ENCODE assay signal across 19 cellular contexts in genomic region chr1:246068619-246069509, GRCh38.
DNase-seq lines count a peak whose midpoint lies in the region; TF ChIP-seq lines count a peak whose summit lies in the region.
"Had no signal": no experiment of that assay in that cellular context is flagged by ENCODE, and none has a peak within 500 bp of the region (broad histone marks: within the 10 kb centered on the region; RNA-seq: fewer than 3 reads in every experiment).

No MANE protein-coding gene starts in this region.

- H3K4me3 Mint-ChIP-seq in MCF 10A (ENCODE audit: unreplicated experiment), result no peak overlapping the region
- H3K4me3 Mint-ChIP-seq: HFFc6 had no signal

- no peaks in the 10 kb centered on the region for H3K27me3 ChIP-seq in mammary epithelial cell (ENCODE audit: insufficient read depth, low read length)
- H3K27me3 ChIP-seq in hepatocyte, result no peaks in the 10 kb centered on the region

- CTCF ChIA-PET in mammary epithelial cell (lab: Charles Lee; ENCODE audit: low non-redundant PET), result no interaction called here
- CTCF ChIA-PET in MCF 10A (lab: Yijun Ruan, JAX), result interaction anchor here (0.5 to 1.2 kb wide), 2 partner anchors 211 to 362 kb away, joined by 4 to 7 read pairs; no protein-coding TSS in a partner anchor

- BruUV-seq in mammary epithelial cell (replicated peaks; lab: Mats Ljungman, UMichigan) (no TSS peak), MCF 10A (replicated peaks; lab: Mats Ljungman, UMichigan) (no TSS peak)

- H4K20me1 ChIP-seq in mammary epithelial cell (ENCODE audit: insufficient read depth, low read length), result no peaks in the 10 kb centered on the region
- no peaks in the 10 kb centered on the region for H4K20me1 ChIP-seq in hepatocyte (ENCODE audit: insufficient read depth, poor library complexity, severe bottlenecking)

- WGBS in mammary epithelial cell (ENCODE audit: low coverage, missing lambda C conversion rate), result 89% methylated on average over 7 of the region's 7 CpGs
- 82% methylated on average over 7 of the region's 7 CpGs for WGBS in hepatocyte (ENCODE audit: low lambda C conversion rate, missing lambda C conversion rate)

- H3K27ac Mint-ChIP-seq in MCF 10A (ENCODE audit: low read depth, unreplicated experiment), result no peak overlapping the region

- POLR2A ChIA-PET in MCF 10A (lab: Yijun Ruan, JAX), result interaction anchor here (0.6 to 0.7 kb wide), 2 partner anchors 9 to 34 kb away, joined by 3 read pairs; no protein-coding TSS in a partner anchor

- TF ChIP-seq CTCF in mammary epithelial cell (conservative IDR thresholded peaks at IDR 0.05 in 1 of 2, IDR thresholded peaks at IDR 0.05 in 1 of 2; ENCODE audit: extremely low read depth in 1 of 2, insufficient read depth in 1 of 2, low read depth in 1 of 2, low read length in 2 of 2), result no peak
- TF ChIP-seq CTCF in MCF 10A (IDR thresholded peaks at IDR 0.05; ENCODE audit: unreplicated experiment), result no peak
- no peak for TF ChIP-seq CTCF in hepatocyte (IDR thresholded peaks at IDR 0.05; ENCODE audit: poor library complexity)

- H3K4me1 Mint-ChIP-seq in MCF 10A (ENCODE audit: insufficient read depth, unreplicated experiment), result no peaks in the 10 kb centered on the region

- dilution Hi-C loops in mammary epithelial cell (cut with HindIII; ENCODE audit: low sequenced_read_pairs), result no loop called here

- H3K36me3 ChIP-seq in mammary epithelial cell (ENCODE audit: insufficient read depth, low read length), result no peaks in the 10 kb centered on the region
- H3K36me3 ChIP-seq in hepatocyte (replicated peaks; ENCODE audit: insufficient read depth, low read depth), result no peaks in the 10 kb centered on the region

- H3K9ac ChIP-seq in mammary epithelial cell (ENCODE audit: insufficient read depth, low read length), result no peak overlapping the region

- H2AFZ ChIP-seq in mammary epithelial cell (ENCODE audit: low read depth, low read length) (no peak overlapping the region), hepatocyte (no peak overlapping the region)

- no peaks in the 10 kb centered on the region for H3K9me2 ChIP-seq in hepatocyte (replicated peaks; ENCODE audit: insufficient read depth)

- DNase-seq in mammary epithelial cell (peak; percentile 10), MCF 10A (ENCODE audit: unreplicated experiment) (no peak), amniotic epithelial cell (ENCODE audit: low read depth) (peak; percentile 33), hepatocyte (ENCODE audit: low spot score) (no peak), DMS53 treated with DMSO at 0.1 percent for 48 hours (lab: John Stamatoyannopoulos, UW; ENCODE audit: unreplicated experiment) (no peak), UCSD-AML1 (lab: John Stamatoyannopoulos, UW; ENCODE audit: unreplicated experiment) (no peak)
- DNase-seq in stimulated activated CD4-positive, alpha-beta T cell treated with anti-CD3 and anti-CD28 coated beads, Interleukin-12 subunit alpha, Interleukin-12 subunit beta, amount 100 ng/mL, for 4 hours, result no peak
- DNase-seq in effector CD4-positive, alpha-beta T cell, result no peak
- DNase-seq: 8988T; Caco-2; CD4-positive, CD25-positive, alpha-beta regulatory T cell; DMS153; H7; NCI-H1436 treated with DMSO at 0.1 percent for 48 hours; NCI-H2029; NCI-H2171 treated with DMSO at 0.1 percent for 48 hours; NCI-H446; NCI-H526 treated with DMSO at 0.1 percent for 48 hours had no signal

- no peaks in the 10 kb centered on the region for H3K36me3 Mint-ChIP-seq in MCF 10A (ENCODE audit: insufficient read depth, unreplicated experiment)

- no peaks in the 10 kb centered on the region for H3K79me2 ChIP-seq in mammary epithelial cell (ENCODE audit: insufficient read depth, low read length)
- H3K79me2 ChIP-seq in hepatocyte, result no peaks in the 10 kb centered on the region

- H3K4me3 ChIP-seq in mammary epithelial cell (replicated peaks in 1 of 3; ENCODE audit: insufficient read depth in 1 of 3, low read depth in 2 of 3, low read length in 3 of 3), result no peak overlapping the region
- no peak overlapping the region for H3K4me3 ChIP-seq in hepatocyte

- H3K4me2 ChIP-seq in mammary epithelial cell (ENCODE audit: insufficient read depth, low read depth, low read length) (no peak overlapping the region), hepatocyte (no peak overlapping the region)

- intact Hi-C loops in mammary epithelial cell (cut with micrococcal nuclease) (no loop called here), MCF 10A (cut with micrococcal nuclease) (no loop called here)

- in situ Hi-C loops in mammary epithelial cell (cut with MboI; ENCODE audit: low sequenced_read_pairs in 2 of 2), result no loop called here

- H3K4me1 ChIP-seq in mammary epithelial cell (ENCODE audit: insufficient read depth, low read length) (no peaks in the 10 kb centered on the region), hepatocyte (ENCODE audit: insufficient read depth) (peaks cover 14% of the 10 kb centered on the region)

- H3K9me3 Mint-ChIP-seq in MCF 10A (ENCODE audit: unreplicated experiment), result no peaks in the 10 kb centered on the region
- H3K9me3 Mint-ChIP-seq: CD4-positive, CD25-positive, alpha-beta regulatory T cell; HFFc6 had no signal

- no peak overlapping the region for H3K27ac ChIP-seq in mammary epithelial cell (ENCODE audit: insufficient read depth, low read depth, low read length)
- peak overlapping the region; percentile 0 for H3K27ac ChIP-seq in hepatocyte

- H3K27me3 Mint-ChIP-seq in MCF 10A (ENCODE audit: insufficient read depth, unreplicated experiment), result no peaks in the 10 kb centered on the region
- H3K27me3 Mint-ChIP-seq: CD4-positive, CD25-positive, alpha-beta regulatory T cell had no signal

- H3K9me3 ChIP-seq in mammary epithelial cell (replicated peaks; ENCODE audit: insufficient read depth, low read length) (no peaks in the 10 kb centered on the region), hepatocyte (ENCODE audit: low read depth) (no peaks in the 10 kb centered on the region)
- H3K9me3 ChIP-seq: Caco-2 had no signal

Comparison
In these comparisons a context has a peak if more than half of its experiments do, and no peak if none do; other contexts are left out.
1. DNase-seq: peak in mammary epithelial cell (single experiment) and amniotic epithelial cell (single experiment); none in MCF 10A (single experiment), hepatocyte (single experiment), DMS53 treated with DMSO at 0.1 percent for 48 hours (single experiment), UCSD-AML1 (single experiment), stimulated activated CD4-positive, alpha-beta T cell treated with anti-CD3 and anti-CD28 coated beads, Interleukin-12 subunit alpha, Interleukin-12 subunit beta, amount 100 ng/mL, for 4 hours (single experiment) and effector CD4-positive, alpha-beta T cell (single experiment).